Comparison of ENCODE assay signal across 25 cellular contexts in genomic region chr13:102817907-102818306, GRCh38. TPM values are rescaled to one million over a fixed set of nuclear protein-coding genes. Genes with fewer than 3 reads are reported as not detected.
DNase-seq lines count a peak whose midpoint lies in the region; ATAC-seq, FAIRE-seq and TF ChIP-seq lines count a peak whose summit lies in the region.
"Had no signal": no experiment of that assay in that cellular context is flagged by ENCODE, and none has a peak within 500 bp of the region (broad histone marks: within the 10 kb centered on the region; RNA-seq: fewer than 3 reads in every experiment).

No MANE protein-coding gene starts in this region.

- H3K4me3 ChIP-seq in retinal pigment epithelial cell (ENCODE audit: low read length) (no peak overlapping the region), upper lobe of right lung (no peak overlapping the region)
- H3K4me3 ChIP-seq: adrenal gland, cardiac muscle cell, heart right ventricle, lower lobe of right lung, tibial artery had no signal

- H3K36me3 ChIP-seq in upper lobe of right lung = peaks cover 44% of the 10 kb centered on the region

- H3K27ac ChIP-seq in upper lobe of right lung = no peak overlapping the region
- H3K27ac ChIP-seq: adrenal gland, cardiac muscle cell, heart right ventricle, lower lobe of right lung, tibial artery had no signal

- no peaks in the 10 kb centered on the region for H3K4me1 ChIP-seq in upper lobe of right lung
- H3K4me1 ChIP-seq: lower lobe of right lung had no signal

- intact Hi-C loops in Right ventricle myocardium superior (cut with DNase I) (no loop called here), upper lobe of right lung (cut with DNase I) (no loop called here)

- no peak for DNase-seq in H54 (ENCODE audit: insufficient read length, low spot score)
- peak; percentile 45 for DNase-seq in astrocyte of the hippocampus (ENCODE audit: low read depth, low spot score)
- DNase-seq in islet precursor cell = peak; percentile 63
- DNase-seq in retinal pigment epithelial cell (ENCODE audit: low read depth) = peak; percentile 90
- DNase-seq in Right ventricle myocardium superior = no peak
- no peak for DNase-seq in upper lobe of right lung
- DNase-seq: activated CD8-positive, alpha-beta memory T cell treated with anti-CD3 and anti-CD28 coated beads for 24 hours; activated naive CD4-positive, alpha-beta T cell; activated T-cell treated with anti-CD3 and anti-CD28 coated beads, Interleukin-2, amount 50 U/mL, for 4 hours; adrenal gland; AML-193; CD8-positive, alpha-beta T cell; DMS79 treated with DMSO at 0.1 percent for 48 hours; heart right ventricle; immature natural killer cell; lower lobe of right lung; NCI-H1694 treated with DMSO at 0.1 percent for 48 hours; retina; stimulated activated CD4-positive, alpha-beta T cell treated with anti-CD3 and anti-CD28 coated beads, Interleukin-4, amount 100 ng/mL, for 24 hours; stimulated activated naive CD8-positive, alpha-beta T cell treated with anti-CD3 and anti-CD28 coated beads, Interleukin-15, amount 100 ng/mL, for 72 hours; SW 1271; tibial artery had no signal

- FAIRE-seq in H54 (lab: Jason Lieb, UNC) = peak; percentile 97
- FAIRE-seq: endothelial cell of umbilical vein had no signal

- no peak for ATAC-seq in HG03571 (IDR thresholded peaks at IDR 0.05; ENCODE audit: unreplicated experiment)
- ATAC-seq in Right ventricle myocardium superior (ENCODE audit: poor library complexity) = no peak
- no peak for ATAC-seq in upper lobe of right lung
- ATAC-seq: activated T-cell treated with anti-CD3 and anti-CD28 coated beads, Interleukin-2, amount 50 U/mL, for 4 hours; CD8-positive, alpha-beta T cell; heart right ventricle; lower lobe of right lung; stimulated activated naive CD8-positive, alpha-beta T cell treated with anti-CD3 and anti-CD28 coated beads, Interleukin-15, amount 100 ng/mL, for 72 hours had no signal

- TF ChIP-seq CTCF in retinal pigment epithelial cell (conservative IDR thresholded peaks at IDR 0.05; ENCODE audit: low read depth, low read length) (no peak), upper lobe of right lung (IDR thresholded peaks at IDR 0.05) (no peak)

- H3K9me3 ChIP-seq in upper lobe of right lung = no peaks in the 10 kb centered on the region
- H3K9me3 ChIP-seq: adrenal gland, heart right ventricle, lower lobe of right lung, tibial artery had no signal

- TF ChIP-seq POLR2A in H54 (IDR thresholded peaks at IDR 0.05; ENCODE audit: low read depth, low read length) = no peak

- H3K27me3 ChIP-seq in upper lobe of right lung = no peaks in the 10 kb centered on the region
- H3K27me3 ChIP-seq: adrenal gland, cardiac muscle cell, heart right ventricle, tibial artery had no signal

RNA-seq across cellular contexts. Expression of gene BIVM, which starts 19.0 kb away (rescaled TPM):
- 31.0 TPM for total RNA-seq in Right ventricle myocardium superior
- total RNA-seq in upper lobe of right lung = 16.1 TPM

RNA-seq across cellular contexts. Expression of gene POGLUT2, which starts 19.1 kb away (rescaled TPM):
- total RNA-seq in Right ventricle myocardium superior = 3.4 TPM
- 5.1 TPM for total RNA-seq in upper lobe of right lung

RNA-seq across cellular contexts. Expression of gene ERCC5, which starts 27.9 kb away (rescaled TPM):
- 25.7 TPM for total RNA-seq in Right ventricle myocardium superior
- total RNA-seq in upper lobe of right lung = 50.7 TPM

RNA-seq across cellular contexts. Expression of gene TEX30, which starts 44.3 kb away (rescaled TPM):
- total RNA-seq in Right ventricle myocardium superior (7.8 TPM), upper lobe of right lung (5.8 TPM)

Comparison
In these comparisons a context has a peak if more than half of its experiments do, and no peak if none do; other contexts are left out.
1. DNase-seq: peak in astrocyte of the hippocampus (single experiment), islet precursor cell (single experiment) and retinal pigment epithelial cell (single experiment); none in H54 (single experiment), Right ventricle myocardium superior (single experiment) and upper lobe of right lung (single experiment).